31 cellular contexts compared by ENCODE assay signal in genomic region chr20:20078041-20078440, GRCh38. TPM values are rescaled to one million over a fixed set of nuclear protein-coding genes. Genes with fewer than 3 reads are reported as not detected.
"Had no signal": no experiment of that assay in that cellular context is flagged by ENCODE, and none has a peak within 500 bp of the region (broad histone marks: within the 10 kb centered on the region; RNA-seq: fewer than 3 reads in every experiment).

No MANE protein-coding gene starts in this region.

- H3K4me1 Mint-ChIP-seq: activated CD4-positive, alpha-beta T cell treated with anti-CD3 and anti-CD28 coated beads, Interleukin-2, amount 10 ng/mL, durations not matched to agents 7 days and 5 days; naive B cell; stimulated activated effector memory CD8-positive, alpha-beta T cell treated with anti-CD3 and anti-CD28 coated beads, Interleukin-12 subunit alpha, Interleukin-12 subunit beta, amount 100 ng/mL, for 72 hours had no signal

- ATAC-seq: activated CD8-positive, alpha-beta T cell treated with anti-CD3 and anti-CD28 coated beads for 36 hours; activated naive CD4-positive, alpha-beta T cell treated with anti-CD3 and anti-CD28 coated beads, Interleukin-2, amount 50 U/mL, for 72 hours; activated T-cell treated with anti-CD3 and anti-CD28 coated beads, Interleukin-2, amount 50 U/mL, for 4 hours; foreskin keratinocyte; heart right ventricle; stimulated activated effector memory CD8-positive, alpha-beta T cell treated with anti-CD3 and anti-CD28 coated beads, Interleukin-12 subunit alpha, Interleukin-12 subunit beta, amount 100 ng/mL, for 72 hours had no signal

- H3K4me3 Mint-ChIP-seq: activated CD4-positive, alpha-beta T cell treated with anti-CD3 and anti-CD28 coated beads, Interleukin-2, amount 10 ng/mL, durations not matched to agents 7 days and 5 days; activated CD8-positive, alpha-beta T cell treated with anti-CD3 and anti-CD28 coated beads for 36 hours; activated T-cell treated with anti-CD3 and anti-CD28 coated beads, Interleukin-2, amount 50 U/mL, for 4 hours; naive B cell; stimulated activated effector memory CD8-positive, alpha-beta T cell treated with anti-CD3 and anti-CD28 coated beads, Interleukin-12 subunit alpha, Interleukin-12 subunit beta, amount 100 ng/mL, for 72 hours; stimulated activated naive CD8-positive, alpha-beta T cell treated with anti-CD3 and anti-CD28 coated beads, Interleukin-15, Interleukin-2, amounts not matched to agents 100 ng/mL and 50 ng/mL, for 24 hours; T-helper 1 cell treated with Interleukin-12 subunit alpha and Interleukin-12 subunit beta and Interleukin-4 antibody, amounts not matched to agents 30 μg/mL and 1 μg/mL, for 36 hours; type B pancreatic cell had no signal

- DNase-seq: activated CD4-positive, alpha-beta T cell treated with anti-CD3 and anti-CD28 coated beads, Interleukin-2, amount 10 ng/mL, durations not matched to agents 7 days and 5 days; activated CD4-positive, CD25-positive, alpha-beta regulatory T cell treated with anti-CD3 and anti-CD28 coated beads, Interleukin-2, amount 50 U/mL, for 72 hours; activated CD8-positive, alpha-beta T cell treated with anti-CD3 and anti-CD28 coated beads for 36 hours; activated naive CD4-positive, alpha-beta T cell; activated T-cell treated with anti-CD3 and anti-CD28 coated beads, Interleukin-2, amount 50 U/mL, for 4 hours; anterior cingulate cortex; dermis blood vessel endothelial cell; effector CD4-positive, alpha-beta T cell; foreskin keratinocyte; heart right ventricle; left ventricle myocardium inferior; naive B cell; ovary; retina; sigmoid colon; small intestine; stimulated activated CD4-positive, alpha-beta T cell treated with anti-CD3 and anti-CD28 coated beads, Interleukin-4, amount 100 ng/mL, for 24 hours; T-helper 9 cell; uterus; WERI-Rb-1 had no signal

- H3K9me3 ChIP-seq: esophagus muscularis mucosa, heart right ventricle, left ventricle myocardium inferior, ovary, prostate gland, sigmoid colon, thoracic aorta, uterus had no signal

- H3K36me3 Mint-ChIP-seq: activated naive CD4-positive, alpha-beta T cell treated with anti-CD3 and anti-CD28 coated beads, Interleukin-2, amount 50 U/mL, for 72 hours; naive B cell; stimulated activated effector memory CD8-positive, alpha-beta T cell treated with anti-CD3 and anti-CD28 coated beads, Interleukin-12 subunit alpha, Interleukin-12 subunit beta, amount 100 ng/mL, for 72 hours; type B pancreatic cell had no signal

- H3K27ac Mint-ChIP-seq: activated CD4-positive, alpha-beta T cell treated with anti-CD3 and anti-CD28 coated beads, Interleukin-2, amount 10 ng/mL, durations not matched to agents 7 days and 5 days; activated CD8-positive, alpha-beta T cell treated with anti-CD3 and anti-CD28 coated beads for 36 hours; activated T-helper 2 cell treated with anti-CD3 and anti-CD28 coated beads, Interferon-gamma antibody, Interleukin-2, Interleukin-4, amounts not matched to agents 10 μg/mL and 5 μg/mL and 100 μg/mL, durations not matched to agents 14 hours and 24 hours and 36 hours; naive B cell; stimulated activated effector memory CD8-positive, alpha-beta T cell treated with anti-CD3 and anti-CD28 coated beads, Interleukin-12 subunit alpha, Interleukin-12 subunit beta, amount 100 ng/mL, for 72 hours; stimulated activated naive CD8-positive, alpha-beta T cell treated with anti-CD3 and anti-CD28 coated beads, Interleukin-15, Interleukin-2, amounts not matched to agents 100 ng/mL and 50 ng/mL, for 24 hours; T-helper 1 cell treated with Interleukin-12 subunit alpha and Interleukin-12 subunit beta and Interleukin-4 antibody, amounts not matched to agents 30 μg/mL and 1 μg/mL, for 36 hours; type B pancreatic cell had no signal

- H3K27me3 ChIP-seq: ovary, sigmoid colon, uterus had no signal

- H3K36me3 ChIP-seq: esophagus muscularis mucosa, heart right ventricle, left ventricle myocardium inferior, ovary, prostate gland, sigmoid colon, thoracic aorta, uterus, WERI-Rb-1 had no signal

- H3K4me3 ChIP-seq: esophagus muscularis mucosa, heart right ventricle, left ventricle myocardium inferior, lung, ovary, prostate gland, sigmoid colon, thoracic aorta, uterus had no signal

- H3K9me3 Mint-ChIP-seq: activated CD4-positive, alpha-beta T cell treated with anti-CD3 and anti-CD28 coated beads, Interleukin-2, amount 10 ng/mL, durations not matched to agents 7 days and 5 days; activated CD8-positive, alpha-beta T cell treated with anti-CD3 and anti-CD28 coated beads for 36 hours; activated naive CD4-positive, alpha-beta T cell treated with anti-CD3 and anti-CD28 coated beads, Interleukin-2, amount 50 U/mL, for 72 hours; activated T-cell treated with anti-CD3 and anti-CD28 coated beads, Interleukin-2, amount 50 U/mL, for 4 hours; activated T-helper 2 cell treated with anti-CD3 and anti-CD28 coated beads, Interferon-gamma antibody, Interleukin-2, Interleukin-4, amounts not matched to agents 10 μg/mL and 5 μg/mL and 100 μg/mL, durations not matched to agents 14 hours and 24 hours and 36 hours; naive B cell; stimulated activated effector memory CD8-positive, alpha-beta T cell treated with anti-CD3 and anti-CD28 coated beads, Interleukin-12 subunit alpha, Interleukin-12 subunit beta, amount 100 ng/mL, for 72 hours; stimulated activated naive CD8-positive, alpha-beta T cell treated with anti-CD3 and anti-CD28 coated beads, Interleukin-15, Interleukin-2, amounts not matched to agents 100 ng/mL and 50 ng/mL, for 24 hours; T-helper 1 cell treated with Interleukin-12 subunit alpha and Interleukin-12 subunit beta and Interleukin-4 antibody, amounts not matched to agents 30 μg/mL and 1 μg/mL, for 36 hours; type B pancreatic cell had no signal

- H3K4me1 ChIP-seq: esophagus muscularis mucosa, foreskin keratinocyte, heart right ventricle, left ventricle myocardium inferior, prostate gland, sigmoid colon, uterus had no signal

- H3K27ac ChIP-seq: esophagus muscularis mucosa, foreskin keratinocyte, heart right ventricle, left ventricle myocardium inferior, ovary, prostate gland, sigmoid colon, thoracic aorta, uterus, WERI-Rb-1 had no signal

RNA-seq across cellular contexts. Expression of gene CFAP61, which starts 25.7 kb away (rescaled TPM):
- total RNA-seq: activated CD4-positive, alpha-beta T cell treated with anti-CD3 and anti-CD28 coated beads, Interleukin-2, amount 10 ng/mL, durations not matched to agents 7 days and 5 days; activated CD8-positive, alpha-beta T cell treated with anti-CD3 and anti-CD28 coated beads for 36 hours; activated T-helper 2 cell treated with anti-CD3 and anti-CD28 coated beads, Interferon-gamma antibody, Interleukin-2, Interleukin-4, amounts not matched to agents 10 μg/mL and 5 μg/mL and 100 μg/mL, durations not matched to agents 14 hours and 24 hours and 36 hours; dermis blood vessel endothelial cell; esophagus muscularis mucosa; foreskin keratinocyte; glomerular endothelial cell had no signal
